In the genomic region with DNA sequence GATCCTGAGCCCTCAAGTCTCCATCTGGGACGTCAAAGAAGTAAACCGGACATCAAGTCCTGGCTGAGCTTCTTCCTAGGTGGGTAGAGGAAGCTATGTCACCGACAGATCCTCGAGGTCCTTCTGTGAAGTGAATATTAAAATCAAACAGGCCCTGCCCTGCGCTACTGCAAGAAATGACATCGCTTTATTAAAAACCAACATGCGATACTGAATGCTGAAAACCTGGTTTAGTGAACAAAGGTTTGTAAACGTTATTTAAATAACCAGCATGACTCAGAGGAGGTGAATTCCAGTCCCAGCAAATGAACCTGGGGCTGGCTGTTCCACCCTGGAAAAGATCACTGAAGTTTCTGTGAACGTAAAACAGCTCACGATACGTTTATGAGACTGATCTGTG, we compare ENCODE assay signal across 8 cellular contexts. TPM values are rescaled to one million over a fixed set of nuclear protein-coding genes. Genes with fewer than 3 reads are reported as not detected.
DNase-seq lines count a peak whose midpoint lies in the region; ATAC-seq and TF ChIP-seq lines count a peak whose summit lies in the region.

No MANE protein-coding gene starts in this region.

- peaks cover 8% of the 10 kb centered on the region for H3K27me3 Mint-ChIP-seq in activated CD8-positive, alpha-beta memory T cell treated with anti-CD3 and anti-CD28 coated beads, Interleukin-2, amount 10 ng/mL, durations not matched to agents 7 days and 5 days
- H3K27me3 Mint-ChIP-seq in mesothelial cell of epicardium (ENCODE audit: low read depth), result peaks cover 3% of the 10 kb centered on the region

- no peaks in the 10 kb centered on the region for H3K9me3 Mint-ChIP-seq in activated CD8-positive, alpha-beta memory T cell treated with anti-CD3 and anti-CD28 coated beads, Interleukin-2, amount 10 ng/mL, durations not matched to agents 7 days and 5 days (ENCODE audit: low read depth)
- no peaks in the 10 kb centered on the region for H3K9me3 Mint-ChIP-seq in mesothelial cell of epicardium

- CTCF ChIA-PET in activated CD8-positive, alpha-beta memory T cell treated with anti-CD3 and anti-CD28 coated beads, Interleukin-2, amount 10 ng/mL, durations not matched to agents 7 days and 5 days (lab: Charles Lee), result interaction anchor here (0.6 to 2.7 kb wide), 7 partner anchors 11 to 470 kb away, joined by 3 to 19 read pairs (median 5); partner anchors contain the start of gene FBXO7

- H3K4me3 Mint-ChIP-seq in activated CD8-positive, alpha-beta memory T cell treated with anti-CD3 and anti-CD28 coated beads, Interleukin-2, amount 10 ng/mL, durations not matched to agents 7 days and 5 days, result peak overlapping the region; percentile 88
- H3K4me3 Mint-ChIP-seq in mesothelial cell of epicardium, result peak overlapping the region; percentile 95

- H3K4me1 ChIP-seq in OCI-LY3 (ENCODE audit: low read length) (peaks cover 59% of the 10 kb centered on the region), vagina (peaks cover 32% of the 10 kb centered on the region)

- peak overlapping the region; percentile 85 for H3K4me3 ChIP-seq in OCI-LY3 (ENCODE audit: low read length)
- peak overlapping the region; percentile 92 for H3K4me3 ChIP-seq in choroid plexus epithelial cell (ENCODE audit: low read depth, low read length)
- H3K4me3 ChIP-seq in vagina, result peak overlapping the region; percentile 75 to 93

- peaks cover 31% of the 10 kb centered on the region for H3K36me3 Mint-ChIP-seq in activated CD8-positive, alpha-beta memory T cell treated with anti-CD3 and anti-CD28 coated beads, Interleukin-2, amount 10 ng/mL, durations not matched to agents 7 days and 5 days
- H3K36me3 Mint-ChIP-seq in mesothelial cell of epicardium, result peaks cover 23% of the 10 kb centered on the region

- peaks cover 54% of the 10 kb centered on the region for H3K79me2 ChIP-seq in OCI-LY3 (ENCODE audit: low read length)

- H3K9me3 ChIP-seq in OCI-LY3 (ENCODE audit: insufficient read depth, low read length) (0 out of 2 replicates have a peak, but pooled peaks cover 5% of the 10 kb centered on the region), vagina (no peaks in the 10 kb centered on the region)

- H3K9ac ChIP-seq in OCI-LY3 (ENCODE audit: low read length), result peak overlapping the region; percentile 94

- no peak overlapping the region for H2AFZ ChIP-seq in OCI-LY3 (ENCODE audit: low read depth, low read length)

- no peak for DNase-seq in activated CD8-positive, alpha-beta memory T cell treated with anti-CD3 and anti-CD28 coated beads, Interleukin-2, amount 10 ng/mL, durations not matched to agents 7 days and 5 days
- no peak for DNase-seq in activated CD8-positive, alpha-beta memory T cell treated with anti-CD3 and anti-CD28 coated beads for 24 hours
- peak; percentile 46 for DNase-seq in choroid plexus epithelial cell (ENCODE audit: low read depth)
- no peak for DNase-seq in mesothelial cell of epicardium (ENCODE audit: low spot score in 2 of 2, unreplicated experiment in 2 of 2)
- no peak for DNase-seq in vagina (ENCODE audit: extremely low spot score in 2 of 2)
- DNase-seq in D341Med (ENCODE audit: low spot score), result no peak

- no peak for TF ChIP-seq POLR2A in vagina (IDR thresholded peaks at IDR 0.05)

- H3K4me2 ChIP-seq in OCI-LY3 (ENCODE audit: low read length), result peak overlapping the region; percentile 94

- peak overlapping the region; percentile 91 for H3K27ac Mint-ChIP-seq in activated CD8-positive, alpha-beta memory T cell treated with anti-CD3 and anti-CD28 coated beads, Interleukin-2, amount 10 ng/mL, durations not matched to agents 7 days and 5 days
- peak overlapping the region; percentile 96 for H3K27ac Mint-ChIP-seq in mesothelial cell of epicardium

- H4K20me1 ChIP-seq in OCI-LY3 (ENCODE audit: insufficient read depth, low read length), result peaks cover 9% of the 10 kb centered on the region

- intact Hi-C loops in vagina (cut with DNase I), result no loop called here

- ATAC-seq in activated CD8-positive, alpha-beta memory T cell treated with anti-CD3 and anti-CD28 coated beads, Interleukin-2, amount 10 ng/mL, durations not matched to agents 7 days and 5 days, result peak; percentile 34
- no peak for ATAC-seq in GM21619 (IDR thresholded peaks at IDR 0.05; ENCODE audit: unreplicated experiment)

- no peaks in the 10 kb centered on the region for H3K27me3 ChIP-seq in OCI-LY3 (ENCODE audit: low read depth, low read length)
- no peaks in the 10 kb centered on the region for H3K27me3 ChIP-seq in vagina

- peak overlapping the region; percentile 66 for H3K27ac ChIP-seq in OCI-LY3 (ENCODE audit: low read length)
- peak overlapping the region; percentile 64 for H3K27ac ChIP-seq in vagina

- TF ChIP-seq CTCF in OCI-LY3 (IDR thresholded peaks at IDR 0.05; ENCODE audit: low read depth, low read length), result no peak
- TF ChIP-seq CTCF in choroid plexus epithelial cell (conservative IDR thresholded peaks at IDR 0.05; ENCODE audit: low read depth, low read length), result no peak
- TF ChIP-seq CTCF in mesothelial cell of epicardium (IDR thresholded peaks at IDR 0.05; ENCODE audit: unreplicated experiment), result no peak
- TF ChIP-seq CTCF in vagina (IDR thresholded peaks at IDR 0.05), result no peak

- H3K36me3 ChIP-seq in OCI-LY3 (replicated peaks; ENCODE audit: low read depth, low read length) (peaks cover 39% of the 10 kb centered on the region), vagina (peaks cover 0 to 22% of the 10 kb centered on the region in 2 donors)

- H3K4me1 Mint-ChIP-seq in activated CD8-positive, alpha-beta memory T cell treated with anti-CD3 and anti-CD28 coated beads, Interleukin-2, amount 10 ng/mL, durations not matched to agents 7 days and 5 days, result peaks cover 53% of the 10 kb centered on the region
- H3K4me1 Mint-ChIP-seq in mesothelial cell of epicardium, result peaks cover 22% of the 10 kb centered on the region

RNA-seq across cellular contexts. Expression of gene RTCB, which starts 0.7 kb away (rescaled TPM):
- 10 to 100 TPM; 77.2 to 85.5 TPM for total RNA-seq in activated CD8-positive, alpha-beta memory T cell treated with anti-CD3 and anti-CD28 coated beads, Interleukin-2, amount 10 ng/mL, durations not matched to agents 7 days and 5 days
- total RNA-seq in mesothelial cell of epicardium, result 72.0 to 74.7 TPM (median 73.5 TPM) in 3 replicates
- total RNA-seq in vagina, result 42.2 TPM

RNA-seq across cellular contexts. Expression of gene BPIFC, which starts 52.9 kb away (rescaled TPM):
- total RNA-seq in activated CD8-positive, alpha-beta memory T cell treated with anti-CD3 and anti-CD28 coated beads, Interleukin-2, amount 10 ng/mL, durations not matched to agents 7 days and 5 days, result not detected
- total RNA-seq in mesothelial cell of epicardium (not detected in 3 replicates), vagina (not detected)

RNA-seq across cellular contexts. Expression of gene RFPL3, which starts 53.7 kb away (rescaled TPM):
- not detected for total RNA-seq in activated CD8-positive, alpha-beta memory T cell treated with anti-CD3 and anti-CD28 coated beads, Interleukin-2, amount 10 ng/mL, durations not matched to agents 7 days and 5 days
- total RNA-seq in mesothelial cell of epicardium (not detected in 3 replicates), vagina (not detected)
